Comparison of ENCODE assay signal across 2 cellular contexts in the genomic region with DNA sequence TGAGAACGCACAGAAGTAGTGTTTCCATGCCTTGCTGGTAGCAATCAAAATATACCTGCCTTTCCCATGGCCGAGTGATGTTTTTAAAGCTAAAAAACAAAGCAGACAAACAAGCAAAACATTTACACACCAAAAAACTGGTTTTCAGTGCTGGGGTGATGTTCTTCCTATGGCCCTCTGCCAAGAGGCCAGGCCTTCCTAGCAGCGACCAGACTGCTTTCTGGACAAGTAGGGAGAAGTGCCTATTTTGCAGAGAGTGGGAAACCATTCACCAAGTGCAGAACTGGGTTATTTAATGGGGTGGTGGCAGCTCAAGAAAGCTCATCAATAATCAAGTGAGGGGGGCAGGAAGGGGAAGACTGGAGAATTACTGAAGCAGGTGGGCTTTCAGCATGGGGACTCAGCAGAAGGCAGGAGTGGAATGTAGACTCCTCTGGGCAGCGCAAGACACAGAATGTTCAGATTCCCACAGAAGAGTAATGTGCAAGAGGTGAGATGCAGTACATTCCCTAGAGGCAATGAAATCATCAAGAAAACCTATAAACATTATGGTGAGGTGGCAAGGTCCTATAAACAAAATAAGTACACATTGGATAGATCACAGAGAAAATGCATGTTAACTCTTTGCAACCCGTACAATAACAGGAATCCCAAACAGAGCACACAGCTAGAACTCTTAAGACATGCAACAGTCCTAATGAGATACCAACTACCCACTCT.
TF ChIP-seq lines count a peak whose summit lies in the region.

No MANE protein-coding gene starts in this region.

TF ChIP-seq in SK-N-SH, 30 proteins besides CTCF, POLR2A, EP300 and RAD21 (continued from another document):
- TF ChIP-seq, protein P1, sequence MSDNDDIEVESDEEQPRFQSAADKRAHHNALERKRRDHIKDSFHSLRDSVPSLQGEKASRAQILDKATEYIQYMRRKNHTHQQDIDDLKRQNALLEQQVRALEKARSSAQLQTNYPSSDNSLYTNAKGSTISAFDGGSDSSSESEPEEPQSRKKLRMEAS (IDR thresholded peaks at IDR 0.05; ENCODE audit: low read depth): no peak
- TF ChIP-seq MXI1 (IDR thresholded peaks at IDR 0.05; ENCODE audit: low read depth, low read length): peak; percentile 50; the same call in 1 of the 2 replicates
- no peak for TF ChIP-seq TCF12 (IDR thresholded peaks at IDR 0.05)
- TF ChIP-seq FOSL2 (IDR thresholded peaks at IDR 0.05; ENCODE audit: borderline replicate concordance, low read depth): no peak
- TF ChIP-seq USF2 (IDR thresholded peaks at IDR 0.05; ENCODE audit: borderline replicate concordance, low read depth, low read length): no peak
- no peak for TF ChIP-seq NRF1 (IDR thresholded peaks at IDR 0.05; ENCODE audit: low read depth, low read length)

TF ChIP-seq in SK-N-SH treated with all-trans-retinoic acid at 6 μM for 48 hours, 23 proteins besides CTCF, POLR2A, EP300 and RAD21 (continued from another document):
- TF ChIP-seq, protein P2, sequence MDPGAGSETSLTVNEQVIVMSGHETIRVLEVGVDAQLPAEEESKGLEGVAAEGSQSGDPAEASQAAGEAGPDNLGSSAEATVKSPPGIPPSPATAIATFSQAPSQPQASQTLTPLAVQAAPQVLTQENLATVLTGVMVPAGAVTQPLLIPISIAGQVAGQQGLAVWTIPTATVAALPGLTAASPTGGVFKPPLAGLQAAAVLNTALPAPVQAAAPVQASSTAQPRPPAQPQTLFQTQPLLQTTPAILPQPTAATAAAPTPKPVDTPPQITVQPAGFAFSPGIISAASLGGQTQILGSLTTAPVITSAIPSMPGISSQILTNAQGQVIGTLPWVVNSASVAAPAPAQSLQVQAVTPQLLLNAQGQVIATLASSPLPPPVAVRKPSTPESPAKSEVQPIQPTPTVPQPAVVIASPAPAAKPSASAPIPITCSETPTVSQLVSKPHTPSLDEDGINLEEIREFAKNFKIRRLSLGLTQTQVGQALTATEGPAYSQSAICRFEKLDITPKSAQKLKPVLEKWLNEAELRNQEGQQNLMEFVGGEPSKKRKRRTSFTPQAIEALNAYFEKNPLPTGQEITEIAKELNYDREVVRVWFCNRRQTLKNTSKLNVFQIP (CRISPR knock-in tag; IDR thresholded peaks at IDR 0.05; ENCODE audit: borderline replicate concordance, low read depth): no peak
